1 cellular context compared by ENCODE assay signal in the genomic region with DNA sequence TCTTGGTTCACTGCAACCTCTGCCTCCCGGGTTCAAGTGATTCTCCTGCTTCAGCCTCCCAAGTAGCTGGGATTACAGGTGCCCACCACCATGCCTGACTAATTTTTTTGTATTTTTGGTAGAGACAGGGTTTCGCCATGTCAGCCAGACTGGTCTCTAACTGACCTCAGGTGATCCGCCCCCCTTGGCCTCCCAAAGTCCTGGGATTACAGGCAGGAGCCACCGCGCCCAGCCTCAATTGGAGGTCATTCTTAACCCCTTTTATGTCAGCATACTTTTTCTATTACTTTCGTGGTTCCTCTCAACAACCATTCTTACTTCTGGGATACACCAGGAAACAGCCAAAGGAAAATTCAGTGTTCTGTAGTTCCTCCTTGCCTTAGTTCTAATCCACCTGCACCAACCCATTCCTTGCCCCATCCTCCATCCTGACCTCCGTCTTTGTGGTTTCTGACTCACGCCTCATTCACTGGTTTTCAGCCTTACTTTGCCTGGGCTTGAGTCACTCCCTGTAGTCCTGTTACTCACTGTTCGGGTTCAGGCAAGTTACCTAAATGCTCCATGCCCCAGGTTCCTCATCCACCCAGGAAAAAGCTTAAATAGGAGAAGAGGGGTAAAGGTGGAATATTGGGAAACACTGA.
A peak's percentile ranks its signal among the peaks of the same experiment; 100 is the strongest.
TF ChIP-seq lines count a peak whose summit lies in the region.

No MANE protein-coding gene starts in this region.

TF ChIP-seq in HEK293, 187 proteins besides CTCF, POLR2A, EP300 and RAD21 (continued from another document):
- TF ChIP-seq, protein P1, sequence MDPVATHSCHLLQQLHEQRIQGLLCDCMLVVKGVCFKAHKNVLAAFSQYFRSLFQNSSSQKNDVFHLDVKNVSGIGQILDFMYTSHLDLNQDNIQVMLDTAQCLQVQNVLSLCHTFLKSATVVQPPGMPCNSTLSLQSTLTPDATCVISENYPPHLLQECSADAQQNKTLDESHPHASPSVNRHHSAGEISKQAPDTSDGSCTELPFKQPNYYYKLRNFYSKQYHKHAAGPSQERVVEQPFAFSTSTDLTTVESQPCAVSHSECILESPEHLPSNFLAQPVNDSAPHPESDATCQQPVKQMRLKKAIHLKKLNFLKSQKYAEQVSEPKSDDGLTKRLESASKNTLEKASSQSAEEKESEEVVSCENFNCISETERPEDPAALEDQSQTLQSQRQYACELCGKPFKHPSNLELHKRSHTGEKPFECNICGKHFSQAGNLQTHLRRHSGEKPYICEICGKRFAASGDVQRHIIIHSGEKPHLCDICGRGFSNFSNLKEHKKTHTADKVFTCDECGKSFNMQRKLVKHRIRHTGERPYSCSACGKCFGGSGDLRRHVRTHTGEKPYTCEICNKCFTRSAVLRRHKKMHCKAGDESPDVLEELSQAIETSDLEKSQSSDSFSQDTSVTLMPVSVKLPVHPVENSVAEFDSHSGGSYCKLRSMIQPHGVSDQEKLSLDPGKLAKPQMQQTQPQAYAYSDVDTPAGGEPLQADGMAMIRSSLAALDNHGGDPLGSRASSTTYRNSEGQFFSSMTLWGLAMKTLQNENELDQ (tag by site-specific recombination; IDR thresholded peaks at IDR 0.05; ENCODE audit: low read depth): no peak
- TF ChIP-seq, protein P2, sequence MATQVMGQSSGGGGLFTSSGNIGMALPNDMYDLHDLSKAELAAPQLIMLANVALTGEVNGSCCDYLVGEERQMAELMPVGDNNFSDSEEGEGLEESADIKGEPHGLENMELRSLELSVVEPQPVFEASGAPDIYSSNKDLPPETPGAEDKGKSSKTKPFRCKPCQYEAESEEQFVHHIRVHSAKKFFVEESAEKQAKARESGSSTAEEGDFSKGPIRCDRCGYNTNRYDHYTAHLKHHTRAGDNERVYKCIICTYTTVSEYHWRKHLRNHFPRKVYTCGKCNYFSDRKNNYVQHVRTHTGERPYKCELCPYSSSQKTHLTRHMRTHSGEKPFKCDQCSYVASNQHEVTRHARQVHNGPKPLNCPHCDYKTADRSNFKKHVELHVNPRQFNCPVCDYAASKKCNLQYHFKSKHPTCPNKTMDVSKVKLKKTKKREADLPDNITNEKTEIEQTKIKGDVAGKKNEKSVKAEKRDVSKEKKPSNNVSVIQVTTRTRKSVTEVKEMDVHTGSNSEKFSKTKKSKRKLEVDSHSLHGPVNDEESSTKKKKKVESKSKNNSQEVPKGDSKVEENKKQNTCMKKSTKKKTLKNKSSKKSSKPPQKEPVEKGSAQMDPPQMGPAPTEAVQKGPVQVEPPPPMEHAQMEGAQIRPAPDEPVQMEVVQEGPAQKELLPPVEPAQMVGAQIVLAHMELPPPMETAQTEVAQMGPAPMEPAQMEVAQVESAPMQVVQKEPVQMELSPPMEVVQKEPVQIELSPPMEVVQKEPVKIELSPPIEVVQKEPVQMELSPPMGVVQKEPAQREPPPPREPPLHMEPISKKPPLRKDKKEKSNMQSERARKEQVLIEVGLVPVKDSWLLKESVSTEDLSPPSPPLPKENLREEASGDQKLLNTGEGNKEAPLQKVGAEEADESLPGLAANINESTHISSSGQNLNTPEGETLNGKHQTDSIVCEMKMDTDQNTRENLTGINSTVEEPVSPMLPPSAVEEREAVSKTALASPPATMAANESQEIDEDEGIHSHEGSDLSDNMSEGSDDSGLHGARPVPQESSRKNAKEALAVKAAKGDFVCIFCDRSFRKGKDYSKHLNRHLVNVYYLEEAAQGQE (tag by site-specific recombination; IDR thresholded peaks at IDR 0.05): no peak
- TF ChIP-seq SP7 (tag by site-specific recombination; IDR thresholded peaks at IDR 0.05): no peak
- peak; percentile 27; the same call in 1 of the 2 replicates for TF ChIP-seq ZNF335 (tag by site-specific recombination; conservative IDR thresholded peaks at IDR 0.05)
- no peak for TF ChIP-seq ZSCAN23 (tag by site-specific recombination; IDR thresholded peaks at IDR 0.05)
- no peak for TF ChIP-seq OSR2 (tag by site-specific recombination; IDR thresholded peaks at IDR 0.05)
- TF ChIP-seq ZNF157 (tag by site-specific recombination; IDR thresholded peaks at IDR 0.05): no peak
- no peak for TF ChIP-seq ZNF174 (tag by site-specific recombination; IDR thresholded peaks at IDR 0.05)
